Comparison of ENCODE assay signal across 9 cellular contexts in the genomic region with DNA sequence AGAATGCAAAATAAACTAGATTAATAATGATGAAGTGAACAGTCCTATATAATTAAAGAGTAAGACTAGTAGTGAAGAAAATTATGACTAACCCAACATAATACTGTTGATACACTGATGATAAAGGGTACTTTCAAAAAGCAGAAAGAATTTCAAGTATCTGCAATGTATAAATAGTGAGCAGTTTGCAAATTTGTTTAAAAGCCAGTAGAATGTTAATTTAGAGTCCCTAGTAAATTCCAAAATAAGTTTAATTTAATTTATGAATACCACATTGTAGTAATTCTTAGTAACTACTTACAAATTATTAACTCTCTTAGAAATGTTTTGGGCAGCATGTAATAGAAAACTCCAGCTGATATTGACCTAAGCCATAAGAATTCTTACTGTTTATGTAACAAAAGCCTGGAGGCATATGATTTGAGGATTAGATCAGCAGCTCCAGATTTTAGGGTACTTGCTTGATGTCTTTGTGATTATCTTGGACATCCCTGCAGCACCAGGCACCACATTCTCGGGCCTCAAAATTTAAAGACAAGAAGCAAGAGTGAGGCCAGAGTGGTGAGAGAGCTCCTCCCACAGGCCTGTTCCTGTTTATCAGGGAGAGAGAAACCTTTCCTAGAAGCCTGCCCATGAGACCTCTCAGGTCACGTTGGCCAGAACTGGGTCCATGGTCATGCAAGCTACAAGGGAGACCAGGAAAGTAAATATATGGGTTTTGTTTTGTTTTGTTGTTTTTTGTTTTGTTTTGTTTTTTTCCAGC.
DNase-seq lines count a peak whose midpoint lies in the region; ATAC-seq, FAIRE-seq and TF ChIP-seq lines count a peak whose summit lies in the region.
"Had no signal": no experiment of that assay in that cellular context is flagged by ENCODE, and none has a peak within 500 bp of the region (broad histone marks: within the 10 kb centered on the region; RNA-seq: fewer than 3 reads in every experiment).

No MANE protein-coding gene starts in this region.

- no peak for TF ChIP-seq RAD21 in HepG2 (CRISPR knock-in tag; IDR thresholded peaks at IDR 0.05)

- H4K20me1 ChIP-seq in HepG2 (ENCODE audit: insufficient read depth, low read length) = no peaks in the 10 kb centered on the region

- TF ChIP-seq CTCF in AG09319 (IDR thresholded peaks at IDR 0.05; ENCODE audit: low read depth, low read length) (peak; percentile 48), HepG2 (CRISPR knock-in tag; IDR thresholded peaks at IDR 0.05) (peak; percentile 64), coronary artery (IDR thresholded peaks at IDR 0.05) (no peak)

- CTCF ChIA-PET in activated CD4-positive, alpha-beta memory T cell treated with anti-CD3 and anti-CD28 coated beads for 36 hours (lab: Charles Lee) = interaction anchor here (1.0 to 1.5 kb wide), 3 partner anchors 8 to 938 kb away, joined by 3 to 6 read pairs (median 4); no protein-coding TSS in a partner anchor
- CTCF ChIA-PET in HepG2 (lab: Yijun Ruan, JAX; ENCODE audit: low intra/inter-chr PET ratio, low total read pairs) = no interaction called here

- H3K4me3 Mint-ChIP-seq in activated CD4-positive, alpha-beta memory T cell treated with anti-CD3 and anti-CD28 coated beads for 36 hours = no peak overlapping the region
- H3K4me3 Mint-ChIP-seq: stimulated activated naive B cell treated with anti-CD40 and anti-IgM and Interleukin-4, amounts not matched to agents 10 μg/mL and 1 μg/mL and 100 μg/mL, for 72 hours had no signal

- no peaks in the 10 kb centered on the region for H3K9me3 ChIP-seq in HepG2 (ENCODE audit: low read length)

- ATAC-seq in GM18498 (IDR thresholded peaks at IDR 0.05; ENCODE audit: unreplicated experiment) (peak; percentile 76), HG02943 (IDR thresholded peaks at IDR 0.05; ENCODE audit: low read depth, unreplicated experiment) (peak; percentile 67), HepG2 (peak; percentile 85)

- H3K27ac Mint-ChIP-seq in activated CD4-positive, alpha-beta memory T cell treated with anti-CD3 and anti-CD28 coated beads for 36 hours = no peak overlapping the region
- H3K27ac Mint-ChIP-seq: stimulated activated naive B cell treated with anti-CD40 and anti-IgM and Interleukin-4, amounts not matched to agents 10 μg/mL and 1 μg/mL and 100 μg/mL, for 72 hours had no signal

- no peak overlapping the region for H3K4me3 ChIP-seq in HepG2 (replicated peaks in 1 of 3; ENCODE audit: insufficient read depth in 1 of 3, low read depth in 2 of 3, low read length in 3 of 3)
- no peak overlapping the region for H3K4me3 ChIP-seq in coronary artery

- BruUV-seq in HepG2 (replicated peaks; lab: Mats Ljungman, UMichigan) = no TSS peak

- no peak for FAIRE-seq in HepG2 (lab: Jason Lieb, UNC)

- H3K79me2 ChIP-seq in HepG2 (ENCODE audit: insufficient read depth, low read length) = no peaks in the 10 kb centered on the region

- TF ChIP-seq EP300 in HepG2 (IDR thresholded peaks at IDR 0.05; ENCODE audit: low read depth in 2 of 2, low read length in 2 of 2) (no peak), HepG2 (CRISPR knock-in tag; IDR thresholded peaks at IDR 0.05; ENCODE audit: borderline replicate concordance) (no peak)

- H3K4me2 ChIP-seq in HepG2 (ENCODE audit: low read depth, low read length) = no peak overlapping the region

- H3K27ac ChIP-seq in HepG2 (ENCODE audit: extremely low read length, insufficient read depth, low read length) (no peak overlapping the region), coronary artery (no peak overlapping the region)

- peaks cover 2% of the 10 kb centered on the region for H3K9me3 Mint-ChIP-seq in activated CD4-positive, alpha-beta memory T cell treated with anti-CD3 and anti-CD28 coated beads for 36 hours

- in situ Hi-C loops in HepG2 (cut with HindIII; ENCODE audit: extremely low pct_ligation_motif_present, low pct_unique_long_range_greater_than_20kb) = no loop called here

- TF ChIP-seq POLR2A in HepG2 (IDR thresholded peaks at IDR 0.05; ENCODE audit: insufficient read depth in 1 of 2, low read depth in 2 of 2, low read length in 2 of 2) = no peak

- H3K4me1 ChIP-seq in HepG2 (ENCODE audit: insufficient read depth, low read length) = no peaks in the 10 kb centered on the region

- no peak overlapping the region for H2AFZ ChIP-seq in HepG2 (ENCODE audit: low read length)

- no peaks in the 10 kb centered on the region for H3K36me3 Mint-ChIP-seq in activated CD4-positive, alpha-beta memory T cell treated with anti-CD3 and anti-CD28 coated beads for 36 hours
- H3K36me3 Mint-ChIP-seq: stimulated activated naive B cell treated with anti-CD40 and anti-IgM and Interleukin-4, amounts not matched to agents 10 μg/mL and 1 μg/mL and 100 μg/mL, for 72 hours had no signal

- DNase-seq in AG09319 (ENCODE audit: extremely low read depth, low read depth) (peak; percentile 11), NCI-H2107 (lab: John Stamatoyannopoulos, UW) (peak; percentile 21), HepG2 (ENCODE audit: low spot score) (peak; percentile 12), amniotic stem cell (lab: John Stamatoyannopoulos, UW) (no peak), coronary artery (ENCODE audit: low spot score) (no peak)
- DNase-seq in activated CD4-positive, alpha-beta memory T cell treated with anti-CD3 and anti-CD28 coated beads for 36 hours = peak; percentile 37
- DNase-seq: stimulated activated naive B cell treated with anti-CD40 and anti-IgM and Interleukin-4, amounts not matched to agents 10 μg/mL and 1 μg/mL and 100 μg/mL, for 72 hours had no signal

- H3K9ac ChIP-seq in HepG2 (ENCODE audit: insufficient read depth, low read depth, low read length) = no peak overlapping the region

- peaks cover 0 to 3% of the 10 kb centered on the region in 2 experiments; a peak in 1 of 5 replicates for H3K27me3 ChIP-seq in HepG2 (ENCODE audit: control insufficient read depth in 1 of 2, insufficient read depth in 2 of 2, low read length in 2 of 2)

- POLR2A ChIA-PET in activated CD4-positive, alpha-beta memory T cell treated with anti-CD3 and anti-CD28 coated beads for 36 hours (lab: Charles Lee) = no interaction called here
- POLR2A ChIA-PET in HepG2 (lab: Yijun Ruan, JAX) = no interaction called here

- H3K36me3 ChIP-seq in HepG2 (replicated peaks in 1 of 2; ENCODE audit: control insufficient read depth in 1 of 2, insufficient read depth in 2 of 2, low read length in 2 of 2) = no peaks in the 10 kb centered on the region

- intact Hi-C loops in activated CD4-positive, alpha-beta memory T cell treated with anti-CD3 and anti-CD28 coated beads for 36 hours (cut with micrococcal nuclease) = no loop called here
- intact Hi-C loops in HepG2 (cut with micrococcal nuclease; ENCODE audit: unreplicated experiment) = no loop called here

- no peaks in the 10 kb centered on the region for H3K27me3 Mint-ChIP-seq in activated CD4-positive, alpha-beta memory T cell treated with anti-CD3 and anti-CD28 coated beads for 36 hours

- H3K4me1 Mint-ChIP-seq in activated CD4-positive, alpha-beta memory T cell treated with anti-CD3 and anti-CD28 coated beads for 36 hours (ENCODE audit: low read depth) = no peaks in the 10 kb centered on the region

- 0% methylated on average over 2 of the region's 2 CpGs for WGBS in HepG2 (ENCODE audit: low lambda C conversion rate)

TF ChIP-seq in HepG2, 621 proteins besides CTCF, POLR2A, EP300 and RAD21:
- TF ChIP-seq ZMYM4 (CRISPR knock-in tag; IDR thresholded peaks at IDR 0.05) (no peak), STAG1 (CRISPR knock-in tag; IDR thresholded peaks at IDR 0.05) (peak; percentile 58)

Comparison
In these comparisons a context has a peak if more than half of its experiments do, and no peak if none do; other contexts are left out.
1. DNase-seq: peak in AG09319 (single experiment), NCI-H2107 (single experiment), activated CD4-positive, alpha-beta memory T cell treated with anti-CD3 and anti-CD28 coated beads for 36 hours (single experiment) and HepG2 (single experiment); none in amniotic stem cell (single experiment) and coronary artery (single experiment).
2. Peak in every context shown above with its lines, with median percentiles within 50 percentile points of each other: ATAC-seq.